12 cellular contexts compared by ENCODE assay signal in the genomic region with DNA sequence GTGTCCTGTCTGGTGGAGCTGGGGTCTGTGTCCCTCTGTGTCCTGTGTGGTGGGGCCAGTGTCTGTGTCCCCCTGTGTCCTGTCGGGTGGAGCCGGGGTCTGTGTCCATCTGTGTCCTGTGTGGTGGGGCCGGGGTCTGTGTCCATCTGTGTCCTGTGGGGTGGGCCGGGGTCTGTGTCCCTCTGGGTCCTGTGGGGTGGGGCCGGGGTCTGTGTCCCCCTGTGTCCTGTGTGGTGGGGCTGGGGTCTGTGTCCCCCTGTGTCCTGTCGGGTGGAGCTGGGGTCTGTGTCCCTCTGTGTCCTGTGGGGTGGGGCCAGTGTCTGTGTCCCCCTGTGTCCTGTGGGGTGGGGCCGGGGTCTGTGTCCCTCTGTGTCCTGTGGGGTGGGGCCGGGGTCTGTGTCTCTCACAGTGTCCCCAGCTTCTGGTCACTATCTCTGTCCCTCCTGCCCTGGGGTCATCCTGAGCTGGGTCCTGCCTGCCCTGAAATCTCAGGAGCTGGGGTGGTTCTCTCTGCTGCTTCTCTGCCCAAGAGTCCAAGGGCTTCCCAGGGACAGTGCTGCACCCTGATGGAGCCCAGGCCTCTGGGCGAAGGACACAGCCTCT.
DNase-seq lines count a peak whose midpoint lies in the region; ATAC-seq and TF ChIP-seq lines count a peak whose summit lies in the region.
"Had no signal": no experiment of that assay in that cellular context is flagged by ENCODE, and none has a peak within 500 bp of the region (broad histone marks: within the 10 kb centered on the region; RNA-seq: fewer than 3 reads in every experiment).

No MANE protein-coding gene starts in this region.

- H3K4me1 Mint-ChIP-seq in central memory CD8-positive, alpha-beta T cell = peaks cover 16% of the 10 kb centered on the region
- H3K4me1 Mint-ChIP-seq in naive thymus-derived CD8-positive, alpha-beta T cell = peaks cover 7 to 26% (median 15%) of the 10 kb centered on the region in 4 donors

- H3K4me1 ChIP-seq in heart left ventricle (peaks cover 3 to 38% (median 21%) of the 10 kb centered on the region in 12 donors), urinary bladder (ENCODE audit: insufficient read depth) (no peaks in the 10 kb centered on the region)
- H3K4me1 ChIP-seq: foreskin keratinocyte had no signal

- H3K27me3 Mint-ChIP-seq in central memory CD8-positive, alpha-beta T cell = peaks cover 7% of the 10 kb centered on the region
- peaks cover 0 to 3% (median 0%) of the 10 kb centered on the region in 5 donors for H3K27me3 Mint-ChIP-seq in naive thymus-derived CD8-positive, alpha-beta T cell
- H3K27me3 Mint-ChIP-seq: activated CD8-positive, alpha-beta memory T cell treated with anti-CD3 and anti-CD28 coated beads, Interleukin-2, amount 10 ng/mL, durations not matched to agents 7 days and 5 days had no signal

- peaks cover 5% of the 10 kb centered on the region for H3K36me3 Mint-ChIP-seq in central memory CD8-positive, alpha-beta T cell (ENCODE audit: insufficient read depth)
- H3K36me3 Mint-ChIP-seq in naive thymus-derived CD8-positive, alpha-beta T cell = no peaks in the 10 kb centered on the region
- H3K36me3 Mint-ChIP-seq: activated CD8-positive, alpha-beta memory T cell treated with anti-CD3 and anti-CD28 coated beads, Interleukin-2, amount 10 ng/mL, durations not matched to agents 7 days and 5 days had no signal

- peak overlapping the region; percentile 80 for H3K4me3 Mint-ChIP-seq in central memory CD8-positive, alpha-beta T cell
- peak overlapping the region in 4 of 10 donors; percentile 4 to 91 (median 86) for H3K4me3 Mint-ChIP-seq in naive thymus-derived CD8-positive, alpha-beta T cell
- H3K4me3 Mint-ChIP-seq: activated CD8-positive, alpha-beta memory T cell treated with anti-CD3 and anti-CD28 coated beads, Interleukin-2, amount 10 ng/mL, durations not matched to agents 7 days and 5 days had no signal

- TF ChIP-seq CTCF in heart left ventricle (IDR thresholded peaks at IDR 0.05) = no peak
- no peak for TF ChIP-seq CTCF in brain microvascular endothelial cell (IDR thresholded peaks at IDR 0.05; ENCODE audit: low read depth, low read length, missing control alignments)

- DNase-seq in heart left ventricle (peak in 3 of 5 donors; percentile 7 to 44 (median 16)), left ventricle myocardium superior (no peak), caudate nucleus (lab: John Stamatoyannopoulos, UW) (no peak), brain microvascular endothelial cell (no peak), pons (ENCODE audit: low spot score) (no peak)
- DNase-seq in central memory CD8-positive, alpha-beta T cell (ENCODE audit: low spot score in 2 of 2) = no peak
- no peak for DNase-seq in naive thymus-derived CD8-positive, alpha-beta T cell
- DNase-seq: activated CD8-positive, alpha-beta memory T cell treated with anti-CD3 and anti-CD28 coated beads, Interleukin-2, amount 10 ng/mL, durations not matched to agents 7 days and 5 days; BE2C; foreskin keratinocyte; NCI-H1694 had no signal

- H3K9me3 ChIP-seq in heart left ventricle = peaks cover 0 to 9% (median 4%) of the 10 kb centered on the region in 12 donors
- H3K9me3 ChIP-seq: BE2C had no signal

- H3K27ac Mint-ChIP-seq in central memory CD8-positive, alpha-beta T cell (ENCODE audit: low read depth) = peak overlapping the region; percentile 87
- peak overlapping the region; percentile 53 to 99 (median 98) for H3K27ac Mint-ChIP-seq in naive thymus-derived CD8-positive, alpha-beta T cell

- H3K9me3 Mint-ChIP-seq in central memory CD8-positive, alpha-beta T cell = no peaks in the 10 kb centered on the region
- no peaks in the 10 kb centered on the region for H3K9me3 Mint-ChIP-seq in naive thymus-derived CD8-positive, alpha-beta T cell

- no peak for ATAC-seq in heart left ventricle
- no peak for ATAC-seq in left ventricle myocardium superior
- no peak for ATAC-seq in central memory CD8-positive, alpha-beta T cell (replicated peaks; ENCODE audit: extremely low read depth, poor library complexity, severe bottlenecking)
- ATAC-seq in naive thymus-derived CD8-positive, alpha-beta T cell = no peak

- H3K27me3 ChIP-seq in heart left ventricle (no peaks in the 10 kb centered on the region), brain microvascular endothelial cell (replicated peaks) (no peaks in the 10 kb centered on the region)
- H3K27me3 ChIP-seq: BE2C, foreskin keratinocyte had no signal

- H3K36me3 ChIP-seq in heart left ventricle (no peaks in the 10 kb centered on the region), urinary bladder (ENCODE audit: insufficient read depth) (no peaks in the 10 kb centered on the region), brain microvascular endothelial cell (replicated peaks) (no peaks in the 10 kb centered on the region)
- H3K36me3 ChIP-seq: BE2C had no signal

- TF ChIP-seq POLR2A in heart left ventricle (IDR thresholded peaks at IDR 0.05) = no peak

- POLR2A ChIA-PET in naive thymus-derived CD8-positive, alpha-beta T cell (lab: Charles Lee) = interaction anchor here (1.4 to 4.8 kb wide), 5 partner anchors 16 to 321 kb away, joined by 5 to 71 read pairs (median 12); partner anchors contain the start of genes RNU6ATAC and WDR5

- intact Hi-C loops in heart left ventricle (cut with DNase I) (loop anchor here in 5 of 10 donors (5.0 to 10.0 kb wide), 7 partner anchors 77 to 957 kb away; partner anchors contain the start of gene COL5A1 (in 3 of the 5)), left ventricle myocardium superior (cut with micrococcal nuclease) (no loop called here)

- in situ Hi-C loops in brain microvascular endothelial cell (cut with HindIII; ENCODE audit: low pct_ligation_motif_present, low sequenced_read_pairs) = loop anchor here (25.0 kb wide), 1 partner anchor 105 kb away; no protein-coding TSS in a partner anchor

- no peak overlapping the region for H3K4me3 ChIP-seq in heart left ventricle
- H3K4me3 ChIP-seq in urinary bladder (ENCODE audit: low read depth, low read length) = no peak overlapping the region
- H3K4me3 ChIP-seq in brain microvascular endothelial cell (ENCODE audit: low read depth, low read length) = no peak overlapping the region

- 79 to 88% (median 83%) methylated on average over 5 to 9 of the region's 9 CpGs for WGBS in heart left ventricle, 4 donors
- 95% methylated on average over 9 of the region's 9 CpGs for WGBS in urinary bladder

- H3K27ac ChIP-seq in heart left ventricle (peak overlapping the region in 9 of 12 donors; percentile 0 to 95 (median 82)), urinary bladder (ENCODE audit: low read depth) (peak overlapping the region; percentile 84), caudate nucleus (ENCODE audit: low read depth, low read length) (no peak overlapping the region), brain microvascular endothelial cell (no peak overlapping the region)
- H3K27ac ChIP-seq: foreskin keratinocyte had no signal

Comparison
In these comparisons a context has a peak if more than half of its experiments do, and no peak if none do; other contexts are left out.
1. DNase-seq: peak in heart left ventricle (3 of 5); none in left ventricle myocardium superior (single experiment), central memory CD8-positive, alpha-beta T cell (0 of 2), naive thymus-derived CD8-positive, alpha-beta T cell (0 of 10), caudate nucleus (0 of 61), brain microvascular endothelial cell (single experiment) and pons (single experiment).
2. H3K27ac ChIP-seq: peak in heart left ventricle (9 of 12) and urinary bladder (single experiment); none in caudate nucleus (single experiment) and brain microvascular endothelial cell (single experiment).